10 cellular contexts compared by ENCODE assay signal in the genomic region with DNA sequence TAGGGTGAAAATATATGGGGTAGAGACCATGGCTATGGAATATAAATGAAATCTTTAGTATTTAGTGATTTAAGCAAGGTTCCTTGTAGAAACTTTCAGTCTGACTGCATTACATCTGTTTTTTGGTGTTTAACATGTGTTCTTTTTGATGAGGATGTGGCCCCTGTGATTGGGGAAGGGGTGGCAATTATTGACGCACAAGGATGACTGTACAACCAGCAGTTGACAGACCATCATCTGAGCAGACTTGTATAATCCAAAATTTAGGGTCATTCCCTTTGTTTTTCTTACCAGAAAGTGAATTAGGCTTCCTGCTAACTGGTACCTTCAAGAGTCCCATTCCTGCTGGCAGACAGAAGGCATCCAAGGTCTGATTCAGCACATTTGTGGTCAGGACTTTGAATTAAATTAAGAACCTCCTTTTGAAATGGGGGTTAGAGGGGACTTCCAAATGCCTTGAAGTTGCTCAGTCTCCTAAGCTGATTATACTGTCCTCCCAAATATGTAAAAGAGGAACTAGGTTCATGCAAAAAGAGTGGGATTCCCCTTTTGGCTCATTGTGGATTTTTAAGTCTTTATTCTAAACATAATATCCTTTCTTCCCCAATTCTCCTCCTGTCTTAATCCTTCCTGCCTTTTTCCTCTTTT.
DNase-seq lines count a peak whose midpoint lies in the region; ATAC-seq, FAIRE-seq and TF ChIP-seq lines count a peak whose summit lies in the region.
"Had no signal": no experiment of that assay in that cellular context is flagged by ENCODE, and none has a peak within 500 bp of the region (broad histone marks: within the 10 kb centered on the region; RNA-seq: fewer than 3 reads in every experiment).

No MANE protein-coding gene starts in this region.

- peak overlapping the region; percentile 47 for H2AFZ ChIP-seq in GM12878 (ENCODE audit: control insufficient read depth, low read depth, low read length)

- 0% methylated on average over 1 of the region's 1 CpG for WGBS in GM12878 (ENCODE audit: insufficient coverage, insufficient replicate concordance, low lambda C conversion rate, missing lambda C conversion rate)

- H4K20me1 ChIP-seq in GM12878 (ENCODE audit: control insufficient read depth, insufficient read depth): no peaks in the 10 kb centered on the region

- RAD21 ChIA-PET in GM12878 (lab: Charles Lee; ENCODE audit: unreplicated experiment): interaction anchor here (0.5 to 1.0 kb wide), 3 partner anchors 14 to 94 kb away, joined by 3 to 4 read pairs (median 3); no protein-coding TSS in a partner anchor

- H3K9ac ChIP-seq in GM12878 (ENCODE audit: control insufficient read depth, insufficient read depth, low read length): no peak overlapping the region

- POLR2A ChIA-PET in GM12878 (lab: Charles Lee): no interaction called here

- no peak for TF ChIP-seq RAD21 in GM12878 (IDR thresholded peaks at IDR 0.05; ENCODE audit: insufficient read depth, low read depth, low read length)

- SMC1A ChIA-PET in GM12878 (lab: Charles Lee; ENCODE audit: uncharacterized antibody, unreplicated experiment): interaction anchor here (1.3 kb wide), 1 partner anchor 94 kb away, joined by 3 read pairs; no protein-coding TSS in a partner anchor

- FAIRE-seq in GM18507 (lab: Jason Lieb, UNC) (peak; percentile 53), GM12878 (lab: Jason Lieb, UNC) (no peak)

- no TSS peak for BruUV-seq in GM12878 (replicated peaks; lab: Mats Ljungman, UMichigan)

- no peaks in the 10 kb centered on the region; the same call in 2 of the 3 replicates for H3K9me3 ChIP-seq in GM12878 (replicated peaks; ENCODE audit: control insufficient read depth, insufficient read depth, low read length)
- H3K9me3 ChIP-seq: adrenal gland had no signal

- CTCF ChIA-PET in GM12878 (lab: Yijun Ruan, JAX): interaction anchor here (1.2 kb wide), 1 partner anchor 93 kb away, joined by 4 read pairs; no protein-coding TSS in a partner anchor

- intact Hi-C loops in GM12878 (cut with micrococcal nuclease; ENCODE audit: unreplicated experiment): loop anchor here (2.0 kb wide), 1 partner anchor 94 kb away; no protein-coding TSS in a partner anchor

- no peak for TF ChIP-seq CTCF in GM12878 (IDR thresholded peaks at IDR 0.05 in 2 of 3, conservative IDR thresholded peaks at IDR 0.05 in 1 of 3; ENCODE audit: control insufficient read depth in 2 of 3, extremely low read depth in 1 of 3, insufficient read depth in 1 of 3, low read depth in 3 of 3, low read length in 3 of 3)

- ATAC-seq in GM21367 (IDR thresholded peaks at IDR 0.05; ENCODE audit: unreplicated experiment) (peak; percentile 73), HG03378 (IDR thresholded peaks at IDR 0.05; ENCODE audit: unreplicated experiment) (peak; percentile 79), GM12878 (peak; percentile 91)

- no peaks in the 10 kb centered on the region for H3K36me3 ChIP-seq in GM12878 (ENCODE audit: control insufficient read depth in 2 of 2, insufficient read depth in 2 of 2, low read length in 1 of 2)
- H3K36me3 ChIP-seq: adrenal gland had no signal

- in situ Hi-C loops in GM12878 (cut with MboI): no loop called here

- H3K4me3 ChIP-seq in GM12878: no peak overlapping the region
- H3K4me3 ChIP-seq: adrenal gland had no signal

- peak overlapping the region; percentile 35; the same call in 1 of the 2 replicates for H3K27ac ChIP-seq in GM12878 (ENCODE audit: control insufficient read depth, insufficient read depth)
- H3K27ac ChIP-seq: adrenal gland had no signal

- H3K27me3 ChIP-seq in GM12878 (replicated peaks in 1 of 2; ENCODE audit: control insufficient read depth in 2 of 2, insufficient read depth in 2 of 2, low read length in 1 of 2): no peaks in the 10 kb centered on the region
- H3K27me3 ChIP-seq: adrenal gland had no signal

- 0 out of 4 replicates have a peak, but pooled peaks of 1 of the 2 experiments have one; percentile 36 for TF ChIP-seq EP300 in GM12878 (IDR thresholded peaks at IDR 0.05; ENCODE audit: borderline replicate concordance in 1 of 2, control insufficient read depth in 1 of 2, low read depth in 2 of 2, low read length in 2 of 2)

- H3K4me2 ChIP-seq in GM12878 (ENCODE audit: control insufficient read depth, insufficient read depth): peak overlapping the region; percentile 72

- H3K79me2 ChIP-seq in GM12878 (ENCODE audit: control insufficient read depth, insufficient read depth, low read length): no peaks in the 10 kb centered on the region

- DNase-seq in GM18507 (ENCODE audit: extremely low spot score, insufficient read length, low read depth) (no peak), GM12878 (ENCODE audit: low read depth, low spot score) (peak; percentile 35), D341Med (ENCODE audit: low spot score) (no peak), activated gamma-delta T cell treated with Interleukin-2 at 50 U/mL for 16 hours (no peak)
- DNase-seq in activated naive CD4-positive, alpha-beta T cell (lab: John Stamatoyannopoulos, UW): no peak
- no peak for DNase-seq in activated CD8-positive, alpha-beta memory T cell treated with anti-CD3 and anti-CD28 coated beads, Interleukin-2, amount 50 U/mL, for 48 hours
- DNase-seq: adrenal gland; CD4-positive, CD25-positive, alpha-beta regulatory T cell had no signal

- no peak for TF ChIP-seq POLR2A in GM12878 (IDR thresholded peaks at IDR 0.05; ENCODE audit: low read depth, low read length)

- peaks cover 5% of the 10 kb centered on the region; the same call in 1 of the 2 replicates for H3K4me1 ChIP-seq in GM12878 (ENCODE audit: control insufficient read depth, insufficient read depth, low read length)
- H3K4me1 ChIP-seq: adrenal gland had no signal

TF ChIP-seq in GM12878, 131 proteins besides CTCF, POLR2A, EP300 and RAD21 (continues in another document):
- TF ChIP-seq IKZF1 (conservative IDR thresholded peaks at IDR 0.05): peak; percentile 61
- peak in 1 of 2 experiments; percentile 44; a peak in 3 of 4 replicates for TF ChIP-seq IKZF2 (IDR thresholded peaks at IDR 0.05)
- no peak for TF ChIP-seq CREB1 (IDR thresholded peaks at IDR 0.05; ENCODE audit: low read depth)
- no peak for TF ChIP-seq YBX1 (IDR thresholded peaks at IDR 0.05)
- no peak for TF ChIP-seq NRF1 (conservative IDR thresholded peaks at IDR 0.05; ENCODE audit: low read depth, low read length)
- TF ChIP-seq, protein P1, sequence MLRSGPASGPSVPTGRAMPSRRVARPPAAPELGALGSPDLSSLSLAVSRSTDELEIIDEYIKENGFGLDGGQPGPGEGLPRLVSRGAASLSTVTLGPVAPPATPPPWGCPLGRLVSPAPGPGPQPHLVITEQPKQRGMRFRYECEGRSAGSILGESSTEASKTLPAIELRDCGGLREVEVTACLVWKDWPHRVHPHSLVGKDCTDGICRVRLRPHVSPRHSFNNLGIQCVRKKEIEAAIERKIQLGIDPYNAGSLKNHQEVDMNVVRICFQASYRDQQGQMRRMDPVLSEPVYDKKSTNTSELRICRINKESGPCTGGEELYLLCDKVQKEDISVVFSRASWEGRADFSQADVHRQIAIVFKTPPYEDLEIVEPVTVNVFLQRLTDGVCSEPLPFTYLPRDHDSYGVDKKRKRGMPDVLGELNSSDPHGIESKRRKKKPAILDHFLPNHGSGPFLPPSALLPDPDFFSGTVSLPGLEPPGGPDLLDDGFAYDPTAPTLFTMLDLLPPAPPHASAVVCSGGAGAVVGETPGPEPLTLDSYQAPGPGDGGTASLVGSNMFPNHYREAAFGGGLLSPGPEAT (IDR thresholded peaks at IDR 0.05; ENCODE audit: low read depth): peak; percentile 69
- TF ChIP-seq, protein P2, sequence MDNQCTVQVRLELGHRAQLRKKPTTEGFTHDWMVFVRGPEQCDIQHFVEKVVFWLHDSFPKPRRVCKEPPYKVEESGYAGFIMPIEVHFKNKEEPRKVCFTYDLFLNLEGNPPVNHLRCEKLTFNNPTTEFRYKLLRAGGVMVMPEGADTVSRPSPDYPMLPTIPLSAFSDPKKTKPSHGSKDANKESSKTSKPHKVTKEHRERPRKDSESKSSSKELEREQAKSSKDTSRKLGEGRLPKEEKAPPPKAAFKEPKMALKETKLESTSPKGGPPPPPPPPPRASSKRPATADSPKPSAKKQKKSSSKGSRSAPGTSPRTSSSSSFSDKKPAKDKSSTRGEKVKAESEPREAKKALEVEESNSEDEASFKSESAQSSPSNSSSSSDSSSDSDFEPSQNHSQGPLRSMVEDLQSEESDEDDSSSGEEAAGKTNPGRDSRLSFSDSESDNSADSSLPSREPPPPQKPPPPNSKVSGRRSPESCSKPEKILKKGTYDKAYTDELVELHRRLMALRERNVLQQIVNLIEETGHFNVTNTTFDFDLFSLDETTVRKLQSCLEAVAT (IDR thresholded peaks at IDR 0.05): no peak
- TF ChIP-seq SMAD5 (IDR thresholded peaks at IDR 0.05; ENCODE audit: low read depth): no peak
- TF ChIP-seq CEBPB (IDR thresholded peaks at IDR 0.05; ENCODE audit: borderline replicate concordance in 1 of 2, low read depth in 2 of 2, low read length in 2 of 2): no peak
- no peak for TF ChIP-seq ZZZ3 (IDR thresholded peaks at IDR 0.05; ENCODE audit: control insufficient read depth, insufficient read length, low read depth)
- TF ChIP-seq TCF7 (IDR thresholded peaks at IDR 0.05; ENCODE audit: borderline replicate concordance): no peak
- TF ChIP-seq MTA3 (IDR thresholded peaks at IDR 0.05; ENCODE audit: borderline replicate concordance, low read length): no peak
- TF ChIP-seq ESRRA (IDR thresholded peaks at IDR 0.05; ENCODE audit: low read length): no peak
- TF ChIP-seq BCL11A (IDR thresholded peaks at IDR 0.05; ENCODE audit: low read depth, low read length): 0 out of 2 replicates have a peak, but pooled peaks have one; percentile 9
- TF ChIP-seq EZH2 (IDR thresholded peaks at IDR 0.05; ENCODE audit: borderline replicate concordance, control insufficient read depth, low read depth, low read length): no peak
- no peak for TF ChIP-seq PAX8 (IDR thresholded peaks at IDR 0.05)
- TF ChIP-seq RELA (IDR thresholded peaks at IDR 0.05; ENCODE audit: borderline replicate concordance, partially characterized antibody): peak; percentile 26
